ENCODE assay signal across 23 cellular contexts in the genomic region with DNA sequence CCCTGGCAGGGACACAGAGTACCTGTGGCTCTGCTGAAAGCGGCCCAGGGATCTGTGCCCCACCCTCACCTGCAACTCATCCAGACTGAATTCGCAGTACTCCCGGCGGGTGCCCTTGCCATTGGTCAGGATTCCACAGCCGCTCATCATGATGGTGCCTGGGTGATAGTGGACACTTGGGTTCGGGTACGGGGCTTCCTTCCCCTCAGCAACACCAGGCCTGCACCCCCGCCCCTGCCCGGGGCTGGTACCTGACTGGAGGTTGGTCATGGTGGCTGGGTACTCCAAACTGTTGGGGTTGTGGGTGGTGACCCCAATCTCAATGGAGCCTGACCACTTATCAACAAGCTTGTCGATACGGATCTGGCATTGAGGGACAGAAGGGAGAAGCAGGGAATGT. TPM values are rescaled to one million over a fixed set of nuclear protein-coding genes. Genes with fewer than 3 reads are reported as not detected.
"Had no signal": no experiment of that assay in that cellular context is flagged by ENCODE, and none has a peak within 500 bp of the region (broad histone marks: within the 10 kb centered on the region; RNA-seq: fewer than 3 reads in every experiment).

No MANE protein-coding gene starts in this region.

- H3K4me3 ChIP-seq: pancreas, smooth muscle cell, stomach, thyroid gland, vagina had no signal

- H3K27me3 ChIP-seq: pancreas, stomach, thyroid gland, vagina had no signal

- ATAC-seq: effector memory CD8-positive, alpha-beta T cell; left lobe of liver; naive thymus-derived CD4-positive, alpha-beta T cell; pancreas; sciatic nerve; stimulated activated effector memory CD8-positive, alpha-beta T cell treated with anti-CD3 and anti-CD28 coated beads, Interleukin-12 subunit alpha, Interleukin-12 subunit beta, amount 100 ng/mL, for 72 hours had no signal

- DNase-seq: cortex of kidney; effector memory CD8-positive, alpha-beta T cell; hypothalamus; kidney; mesendoderm; midbrain; naive thymus-derived CD4-positive, alpha-beta T cell; nephron progenitor cell; occipital lobe; retina; stimulated activated CD4-positive, alpha-beta T cell treated with anti-CD3 and anti-CD28 coated beads, Interleukin-12 subunit alpha, Interleukin-12 subunit beta, amount 100 ng/mL, for 4 hours; stimulated activated CD4-positive, alpha-beta T cell treated with anti-CD3 and anti-CD28 coated beads, Interleukin-1b, Interleukin-23, amount 100 ng/mL, for 48 hours; stimulated activated CD4-positive, alpha-beta T cell treated with anti-CD3 and anti-CD28 coated beads, Interleukin-4, amount 100 ng/mL, for 24 hours; stimulated activated naive CD4-positive, alpha-beta T cell treated with Interleukin-2 at 50 U/mL for 16 hours; stomach; thyroid gland; trophoblast cell had no signal

- H3K9me3 ChIP-seq: pancreas, stomach, thyroid gland, vagina had no signal

- H3K9me3 Mint-ChIP-seq: effector memory CD8-positive, alpha-beta T cell; nephron progenitor cell; stimulated activated effector memory CD8-positive, alpha-beta T cell treated with anti-CD3 and anti-CD28 coated beads, Interleukin-12 subunit alpha, Interleukin-12 subunit beta, amount 100 ng/mL, for 72 hours had no signal

- H3K27ac ChIP-seq: pancreas, stomach, thyroid gland, vagina had no signal

- H3K27ac Mint-ChIP-seq: nephron progenitor cell had no signal

- H3K4me2 ChIP-seq: smooth muscle cell had no signal

- H3K4me3 Mint-ChIP-seq: effector memory CD8-positive, alpha-beta T cell; stimulated activated effector memory CD8-positive, alpha-beta T cell treated with anti-CD3 and anti-CD28 coated beads, Interleukin-12 subunit alpha, Interleukin-12 subunit beta, amount 100 ng/mL, for 72 hours had no signal

- H3K27me3 Mint-ChIP-seq: effector memory CD8-positive, alpha-beta T cell; naive thymus-derived CD4-positive, alpha-beta T cell had no signal

RNA-seq across cellular contexts. Expression of a gene that starts 10.1 kb away (rescaled TPM):
- total RNA-seq: occipital lobe had no signal
